ENCODE assay signal across 2 cellular contexts in the genomic region with DNA sequence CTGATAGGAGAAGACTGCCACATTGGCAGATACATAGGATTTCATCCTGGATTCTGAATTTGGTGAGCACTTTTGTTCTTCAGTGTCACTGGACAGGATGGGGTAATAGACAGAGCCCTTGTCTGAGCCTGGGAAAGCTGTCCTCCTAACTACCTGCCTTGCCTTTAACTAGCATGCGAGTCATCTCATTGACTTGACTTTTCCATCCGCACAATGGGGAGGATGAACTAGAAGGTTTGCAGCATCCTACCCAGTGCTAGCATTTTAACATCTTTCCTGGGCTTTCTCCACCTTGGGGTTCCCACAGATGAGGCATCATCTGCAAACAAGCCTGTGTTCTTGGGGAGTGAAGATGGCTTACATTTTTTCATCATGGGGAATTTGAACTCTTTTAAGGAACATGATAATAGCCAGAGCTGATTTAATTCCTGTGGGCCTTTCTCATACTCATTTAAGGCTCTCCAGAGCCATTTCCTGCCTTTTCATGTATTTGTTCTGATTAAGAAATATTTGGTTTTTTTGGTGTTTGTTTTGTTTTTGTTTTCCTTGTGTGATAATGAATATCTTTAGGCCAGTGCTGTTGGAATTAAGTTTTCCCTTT.
TF ChIP-seq lines count a peak whose summit lies in the region.

No MANE protein-coding gene starts in this region.

TF ChIP-seq in H1, 55 proteins besides CTCF, POLR2A, EP300 and RAD21:
- no peak for TF ChIP-seq BRCA1 (IDR thresholded peaks at IDR 0.05; ENCODE audit: low read depth, low read length)
- TF ChIP-seq TAF1 (IDR thresholded peaks at IDR 0.05; ENCODE audit: low read depth, low read length): no peak
- no peak for TF ChIP-seq POU5F1 (IDR thresholded peaks at IDR 0.05; ENCODE audit: low read depth, low read length)
- TF ChIP-seq TAF7 (optimal IDR thresholded peaks at IDR 0.05; ENCODE audit: borderline replicate concordance, low read depth, low read length): no peak
- TF ChIP-seq, protein P1, sequence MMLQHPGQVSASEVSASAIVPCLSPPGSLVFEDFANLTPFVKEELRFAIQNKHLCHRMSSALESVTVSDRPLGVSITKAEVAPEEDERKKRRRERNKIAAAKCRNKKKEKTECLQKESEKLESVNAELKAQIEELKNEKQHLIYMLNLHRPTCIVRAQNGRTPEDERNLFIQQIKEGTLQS (IDR thresholded peaks at IDR 0.05; ENCODE audit: insufficient read depth, low read depth, low read length): no peak
- TF ChIP-seq CREB1 (IDR thresholded peaks at IDR 0.05): no peak
- no peak for TF ChIP-seq CBX5 (IDR thresholded peaks at IDR 0.05; ENCODE audit: low read depth, low read length)
- TF ChIP-seq SUZ12 (IDR thresholded peaks at IDR 0.05; ENCODE audit: low read length): no peak
- no peak for TF ChIP-seq TBP (IDR thresholded peaks at IDR 0.05; ENCODE audit: low read depth, low read length)

TF ChIP-seq in GM23338, 12 proteins besides CTCF, POLR2A, EP300 and RAD21:
- TF ChIP-seq POLR2AphosphoS5 (IDR thresholded peaks at IDR 0.05; ENCODE audit: low read depth) (no peak), EZH2phosphoT487 (IDR thresholded peaks at IDR 0.05; ENCODE audit: unreplicated experiment) (no peak), STAT1 (IDR thresholded peaks at IDR 0.05; ENCODE audit: unreplicated experiment) (no peak), ZNF462 (CRISPR knock-in tag; IDR thresholded peaks at IDR 0.05) (no peak), ETS1 (IDR thresholded peaks at IDR 0.05) (no peak), NANOG (IDR thresholded peaks at IDR 0.05; ENCODE audit: borderline replicate concordance) (no peak), ZNF331 (CRISPR knock-in tag; IDR thresholded peaks at IDR 0.05; ENCODE audit: low read depth) (no peak), EZH2 (IDR thresholded peaks at IDR 0.05; ENCODE audit: low read depth, unreplicated experiment) (no peak)
- TF ChIP-seq, protein P2, sequence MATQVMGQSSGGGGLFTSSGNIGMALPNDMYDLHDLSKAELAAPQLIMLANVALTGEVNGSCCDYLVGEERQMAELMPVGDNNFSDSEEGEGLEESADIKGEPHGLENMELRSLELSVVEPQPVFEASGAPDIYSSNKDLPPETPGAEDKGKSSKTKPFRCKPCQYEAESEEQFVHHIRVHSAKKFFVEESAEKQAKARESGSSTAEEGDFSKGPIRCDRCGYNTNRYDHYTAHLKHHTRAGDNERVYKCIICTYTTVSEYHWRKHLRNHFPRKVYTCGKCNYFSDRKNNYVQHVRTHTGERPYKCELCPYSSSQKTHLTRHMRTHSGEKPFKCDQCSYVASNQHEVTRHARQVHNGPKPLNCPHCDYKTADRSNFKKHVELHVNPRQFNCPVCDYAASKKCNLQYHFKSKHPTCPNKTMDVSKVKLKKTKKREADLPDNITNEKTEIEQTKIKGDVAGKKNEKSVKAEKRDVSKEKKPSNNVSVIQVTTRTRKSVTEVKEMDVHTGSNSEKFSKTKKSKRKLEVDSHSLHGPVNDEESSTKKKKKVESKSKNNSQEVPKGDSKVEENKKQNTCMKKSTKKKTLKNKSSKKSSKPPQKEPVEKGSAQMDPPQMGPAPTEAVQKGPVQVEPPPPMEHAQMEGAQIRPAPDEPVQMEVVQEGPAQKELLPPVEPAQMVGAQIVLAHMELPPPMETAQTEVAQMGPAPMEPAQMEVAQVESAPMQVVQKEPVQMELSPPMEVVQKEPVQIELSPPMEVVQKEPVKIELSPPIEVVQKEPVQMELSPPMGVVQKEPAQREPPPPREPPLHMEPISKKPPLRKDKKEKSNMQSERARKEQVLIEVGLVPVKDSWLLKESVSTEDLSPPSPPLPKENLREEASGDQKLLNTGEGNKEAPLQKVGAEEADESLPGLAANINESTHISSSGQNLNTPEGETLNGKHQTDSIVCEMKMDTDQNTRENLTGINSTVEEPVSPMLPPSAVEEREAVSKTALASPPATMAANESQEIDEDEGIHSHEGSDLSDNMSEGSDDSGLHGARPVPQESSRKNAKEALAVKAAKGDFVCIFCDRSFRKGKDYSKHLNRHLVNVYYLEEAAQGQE (IDR thresholded peaks at IDR 0.05; ENCODE audit: unreplicated experiment): no peak
